In genomic region chr14:39107624-39108023, GRCh38 we compare ENCODE assay signal across 9 cellular contexts. TPM values are rescaled to one million over a fixed set of nuclear protein-coding genes. Genes with fewer than 3 reads are reported as not detected.
DNase-seq lines count a peak whose midpoint lies in the region; ATAC-seq and TF ChIP-seq lines count a peak whose summit lies in the region.
"Had no signal": no experiment of that assay in that cellular context is flagged by ENCODE, and none has a peak within 500 bp of the region (broad histone marks: within the 10 kb centered on the region; RNA-seq: fewer than 3 reads in every experiment).

No MANE protein-coding gene starts in this region.

- DNase-seq in BJ (ENCODE audit: low read depth), result no peak
- DNase-seq in NCI-H1105 (lab: John Stamatoyannopoulos, UW), result peak; percentile 38
- DNase-seq in ascending aorta (ENCODE audit: low spot score in 2 of 2), result no peak
- no peak for DNase-seq in GOT3 (lab: John Stamatoyannopoulos, UW)
- DNase-seq in mesothelial cell of epicardium (ENCODE audit: low spot score in 2 of 2, unreplicated experiment in 2 of 2), result no peak

- H3K36me3 ChIP-seq in BJ (ENCODE audit: control insufficient read depth, insufficient read depth, low read length) (no peaks in the 10 kb centered on the region), ascending aorta (no peaks in the 10 kb centered on the region), liver (ENCODE audit: control insufficient read depth in 4 of 4, insufficient read depth in 3 of 4, low read depth in 1 of 4, low read length in 3 of 4) (no peaks in the 10 kb centered on the region)
- H3K36me3 ChIP-seq: thoracic aorta had no signal

- H3K27me3 ChIP-seq in BJ (ENCODE audit: control insufficient read depth, insufficient read depth, low read length) (no peaks in the 10 kb centered on the region), ascending aorta (no peaks in the 10 kb centered on the region), liver (ENCODE audit: control insufficient read depth in 4 of 4, insufficient read depth in 4 of 4, low read length in 3 of 4) (no peaks in the 10 kb centered on the region)

- H3K27ac ChIP-seq in ascending aorta, result no peak overlapping the region
- no peak overlapping the region for H3K27ac ChIP-seq in liver (ENCODE audit: low read depth in 1 of 2, low read length in 2 of 2)
- H3K27ac ChIP-seq: thoracic aorta had no signal

- no peaks in the 10 kb centered on the region for H3K9me3 Mint-ChIP-seq in mesothelial cell of epicardium

- TF ChIP-seq RAD21 in liver (IDR thresholded peaks at IDR 0.05), result peak; percentile 81 to 84

- H3K27ac Mint-ChIP-seq in mesothelial cell of epicardium, result no peak overlapping the region

- H3K4me1 ChIP-seq in ascending aorta (peaks cover 0 to 10% of the 10 kb centered on the region in 2 donors), liver (ENCODE audit: control insufficient read depth in 4 of 4, insufficient read depth in 4 of 4, low read length in 3 of 4) (peaks cover 3 to 8% (median 6%) of the 10 kb centered on the region in 4 donors)

- TF ChIP-seq CTCF in BJ (IDR thresholded peaks at IDR 0.05; ENCODE audit: insufficient read depth, low read depth, low read length) (peak; percentile 53), ascending aorta (IDR thresholded peaks at IDR 0.05) (peak in 2 of 3 experiments; percentile 30 to 35), liver (IDR thresholded peaks at IDR 0.05; ENCODE audit: low read depth, low read length, missing input control) (peak; percentile 48), mesothelial cell of epicardium (IDR thresholded peaks at IDR 0.05; ENCODE audit: unreplicated experiment) (no peak)

- no peaks in the 10 kb centered on the region for H3K27me3 Mint-ChIP-seq in mesothelial cell of epicardium (ENCODE audit: low read depth)

- CTCF ChIA-PET in BJ (lab: Yijun Ruan, JAX), result interaction anchor here (0.6 to 2.5 kb wide), 4 partner anchors 261 to 322 kb away, joined by 3 to 20 read pairs (median 4); no protein-coding TSS in a partner anchor

- no peaks in the 10 kb centered on the region for H3K36me3 Mint-ChIP-seq in mesothelial cell of epicardium

- 96% methylated on average over 1 of the region's 1 CpG for WGBS in liver

- no peak overlapping the region for H3K4me3 Mint-ChIP-seq in mesothelial cell of epicardium

- peak; percentile 29 for ATAC-seq in GM18909 (IDR thresholded peaks at IDR 0.05; ENCODE audit: poor library complexity, unreplicated experiment)
- no peak for ATAC-seq in HG02642 (IDR thresholded peaks at IDR 0.05; ENCODE audit: poor library complexity, unreplicated experiment)

- no peak overlapping the region for H3K9ac ChIP-seq in liver (ENCODE audit: low read depth in 1 of 2, low read length in 2 of 2)

- H3K4me3 ChIP-seq in BJ (ENCODE audit: low read depth, low read length) (no peak overlapping the region), ascending aorta (no peak overlapping the region), liver (ENCODE audit: low read depth in 1 of 3, low read length in 3 of 3) (no peak overlapping the region)
- H3K4me3 ChIP-seq: thoracic aorta had no signal

- intact Hi-C loops in ascending aorta (cut with DNase I), result loop anchor here (5.0 kb wide), 1 partner anchor 260 kb away; no protein-coding TSS in a partner anchor

- H3K9me3 ChIP-seq in ascending aorta (no peaks in the 10 kb centered on the region), liver (ENCODE audit: control insufficient read depth in 4 of 4, low read length in 3 of 4) (no peaks in the 10 kb centered on the region)
- H3K9me3 ChIP-seq: thoracic aorta had no signal

- POLR2A ChIA-PET in BJ (lab: Charles Lee), result no interaction called here

- H3K4me1 Mint-ChIP-seq in mesothelial cell of epicardium, result peaks cover 12% of the 10 kb centered on the region

TF ChIP-seq in liver, 16 proteins besides CTCF, POLR2A, EP300 and RAD21:
- TF ChIP-seq NR2F2 (IDR thresholded peaks at IDR 0.05), result no peak
- TF ChIP-seq EGR1 (IDR thresholded peaks at IDR 0.05; ENCODE audit: low read depth in 2 of 2), result no peak
- TF ChIP-seq HNF4A (conservative IDR thresholded peaks at IDR 0.05), result no peak
- TF ChIP-seq FOXA1 (IDR thresholded peaks at IDR 0.05), result no peak
- no peak for TF ChIP-seq RXRA (IDR thresholded peaks at IDR 0.05)
- no peak for TF ChIP-seq TAF1 (conservative IDR thresholded peaks at IDR 0.05)
- no peak for TF ChIP-seq FOXA2 (IDR thresholded peaks at IDR 0.05)
- TF ChIP-seq HNF4G (IDR thresholded peaks at IDR 0.05), result no peak

RNA-seq across cellular contexts. Expression of gene SEC23A, which starts 4.6 kb away (rescaled TPM):
- 157 and 327 TPM in 2 replicates for polyA plus RNA-seq in BJ (2011; rRNA removed)
- 324 and 407 TPM in 2 replicates for polyA minus RNA-seq in BJ (2011; rRNA and poly(A)+ RNA removed)
- total RNA-seq in ascending aorta, result 74.8 TPM
- 100 to 1,000 TPM in 1 of 2 donors, 10 to 100 TPM in 1; 51.9 to 169 TPM for total RNA-seq in liver
- polyA plus RNA-seq in liver, result 10 to 100 TPM; 36.5 to 52.3 TPM
- total RNA-seq in mesothelial cell of epicardium, result 94.9 to 107 TPM (median 104 TPM) in 3 replicates

RNA-seq across cellular contexts. Expression of gene GEMIN2, which starts 6.5 kb away (rescaled TPM):
- polyA plus RNA-seq in BJ (2011; rRNA removed) (5.9 and 11.8 TPM in 2 replicates), liver (1 to 10 TPM; 2.8 to 4.1 TPM)
- 3.9 and 4.8 TPM in 2 replicates for polyA minus RNA-seq in BJ (2011; rRNA and poly(A)+ RNA removed)
- total RNA-seq in ascending aorta (23.8 TPM), liver (1 to 10 TPM; 4.8 to 9.0 TPM), mesothelial cell of epicardium (13.9 to 17.0 TPM (median 15.8 TPM) in 3 replicates)
